ENCODE assay signal across 10 cellular contexts in genomic region chr1:27343639-27344025, GRCh38. TPM values are rescaled to one million over a fixed set of nuclear protein-coding genes. Genes with fewer than 3 reads are reported as not detected.
DNase-seq lines count a peak whose midpoint lies in the region; ATAC-seq and TF ChIP-seq lines count a peak whose summit lies in the region.
"Had no signal": no experiment of that assay in that cellular context is flagged by ENCODE, and none has a peak within 500 bp of the region (broad histone marks: within the 10 kb centered on the region; RNA-seq: fewer than 3 reads in every experiment).

No MANE protein-coding gene starts in this region.

- H3K4me3 Mint-ChIP-seq in T-helper 2 cell treated with Interferon-gamma antibody and Interleukin-4, amounts not matched to agents 5 μg/mL and 100 μg/mL, for 36 hours, result peak overlapping the region; percentile 85
- peak overlapping the region; percentile 86 to 94 (median 87) for H3K4me3 Mint-ChIP-seq in T-cell
- peak overlapping the region; percentile 92 for H3K4me3 Mint-ChIP-seq in stimulated activated effector memory CD8-positive, alpha-beta T cell treated with anti-CD3 and anti-CD28 coated beads, Interleukin-12 subunit alpha, Interleukin-12 subunit beta, amount 100 ng/mL, for 72 hours
- no peak overlapping the region for H3K4me3 Mint-ChIP-seq in chondrocyte (ENCODE audit: unreplicated experiment)

- H3K36me3 Mint-ChIP-seq in T-helper 2 cell treated with Interferon-gamma antibody and Interleukin-4, amounts not matched to agents 5 μg/mL and 100 μg/mL, for 36 hours (ENCODE audit: low read depth), result peaks cover 29% of the 10 kb centered on the region
- H3K36me3 Mint-ChIP-seq in T-cell (peaks cover 9% of the 10 kb centered on the region), chondrocyte (ENCODE audit: low read depth) (no peaks in the 10 kb centered on the region)
- H3K36me3 Mint-ChIP-seq in stimulated activated effector memory CD8-positive, alpha-beta T cell treated with anti-CD3 and anti-CD28 coated beads, Interleukin-12 subunit alpha, Interleukin-12 subunit beta, amount 100 ng/mL, for 72 hours, result peaks cover 42% of the 10 kb centered on the region

- peaks cover 40% of the 10 kb centered on the region for H3K4me1 Mint-ChIP-seq in T-helper 2 cell treated with Interferon-gamma antibody and Interleukin-4, amounts not matched to agents 5 μg/mL and 100 μg/mL, for 36 hours (ENCODE audit: low read depth)
- peaks cover 54 to 74% (median 62%) of the 10 kb centered on the region in 3 donors for H3K4me1 Mint-ChIP-seq in T-cell
- H3K4me1 Mint-ChIP-seq in stimulated activated effector memory CD8-positive, alpha-beta T cell treated with anti-CD3 and anti-CD28 coated beads, Interleukin-12 subunit alpha, Interleukin-12 subunit beta, amount 100 ng/mL, for 72 hours, result peaks cover 81% of the 10 kb centered on the region
- peaks cover 29% of the 10 kb centered on the region for H3K4me1 Mint-ChIP-seq in chondrocyte (ENCODE audit: low read depth)

- CTCF ChIA-PET in T-cell (lab: Charles Lee), result interaction anchor here in 1 of 2 donors (0.9 to 1.3 kb wide), 3 partner anchors 11 to 47 kb away, joined by 3 to 4 read pairs (median 3); no protein-coding TSS in a partner anchor

- DNase-seq in T-helper 2 cell treated with Interferon-gamma antibody and Interleukin-4, amounts not matched to agents 5 μg/mL and 100 μg/mL, for 36 hours (ENCODE audit: low spot score), result no peak
- DNase-seq in T-helper 2 cell (no peak), T-cell (no peak), epithelial cell of prostate (ENCODE audit: low read depth, low spot score) (no peak), chondrocyte (ENCODE audit: low spot score) (no peak), germinal center (ENCODE audit: low spot score) (no peak)
- DNase-seq in stimulated activated effector memory CD8-positive, alpha-beta T cell treated with anti-CD3 and anti-CD28 coated beads, Interleukin-12 subunit alpha, Interleukin-12 subunit beta, amount 100 ng/mL, for 72 hours (ENCODE audit: low spot score in 2 of 2), result no peak
- DNase-seq: adrenal gland, NCI-H2227 treated with DMSO at 0.1 percent for 48 hours had no signal

- H3K27ac Mint-ChIP-seq in T-helper 2 cell treated with Interferon-gamma antibody and Interleukin-4, amounts not matched to agents 5 μg/mL and 100 μg/mL, for 36 hours, result peak overlapping the region; percentile 86
- H3K27ac Mint-ChIP-seq in T-cell, result peak overlapping the region; percentile 88 to 94
- H3K27ac Mint-ChIP-seq in stimulated activated effector memory CD8-positive, alpha-beta T cell treated with anti-CD3 and anti-CD28 coated beads, Interleukin-12 subunit alpha, Interleukin-12 subunit beta, amount 100 ng/mL, for 72 hours, result peak overlapping the region; percentile 95
- H3K27ac Mint-ChIP-seq in chondrocyte (ENCODE audit: unreplicated experiment), result no peak overlapping the region

- ATAC-seq in T-cell (replicated peaks in 1 of 4) (peak in 1 of 4 experiments; percentile 7), HG03520 (IDR thresholded peaks at IDR 0.05; ENCODE audit: unreplicated experiment) (no peak)
- ATAC-seq in stimulated activated effector memory CD8-positive, alpha-beta T cell treated with anti-CD3 and anti-CD28 coated beads, Interleukin-12 subunit alpha, Interleukin-12 subunit beta, amount 100 ng/mL, for 72 hours, result no peak

- peak overlapping the region; percentile 94 for H3K27ac ChIP-seq in epithelial cell of prostate

- no peak for TF ChIP-seq CTCF in chondrocyte (IDR thresholded peaks at IDR 0.05)

- no peaks in the 10 kb centered on the region for H3K27me3 Mint-ChIP-seq in T-helper 2 cell treated with Interferon-gamma antibody and Interleukin-4, amounts not matched to agents 5 μg/mL and 100 μg/mL, for 36 hours (ENCODE audit: low read depth)
- H3K27me3 Mint-ChIP-seq in T-cell (no peaks in the 10 kb centered on the region), chondrocyte (ENCODE audit: low read depth) (no peaks in the 10 kb centered on the region)

- H3K9me3 Mint-ChIP-seq in T-helper 2 cell treated with Interferon-gamma antibody and Interleukin-4, amounts not matched to agents 5 μg/mL and 100 μg/mL, for 36 hours, result no peaks in the 10 kb centered on the region
- H3K9me3 Mint-ChIP-seq in T-cell (no peaks in the 10 kb centered on the region), chondrocyte (ENCODE audit: low read depth) (no peaks in the 10 kb centered on the region)
- no peaks in the 10 kb centered on the region for H3K9me3 Mint-ChIP-seq in stimulated activated effector memory CD8-positive, alpha-beta T cell treated with anti-CD3 and anti-CD28 coated beads, Interleukin-12 subunit alpha, Interleukin-12 subunit beta, amount 100 ng/mL, for 72 hours

- POLR2A ChIA-PET in T-cell (lab: Charles Lee), result interaction anchor here in 1 of 2 donors (1.0 kb wide), 1 partner anchor 17 kb away, joined by 3 read pairs; no protein-coding TSS in a partner anchor

RNA-seq across cellular contexts. Expression of gene SYTL1, which starts 1.8 kb away (rescaled TPM):
- total RNA-seq in T-cell, result 100 to 1,000 TPM; 169 to 240 (median 199) TPM
- 0.82 to 1.2 TPM (median 0.85 TPM) in 3 replicates for total RNA-seq in chondrocyte

RNA-seq across cellular contexts. Expression of gene TMEM222, which starts 21.7 kb away (rescaled TPM):
- total RNA-seq in T-cell, result 10 to 100 TPM; 25.2 to 48.8 (median 43.7) TPM
- total RNA-seq in chondrocyte, result 31.6 to 34.7 TPM (median 34.6 TPM) in 3 replicates

RNA-seq across cellular contexts. Expression of gene MAP3K6, which starts 23.1 kb away (rescaled TPM):
- total RNA-seq in T-cell (10 to 100 TPM in 3 of 5 donors, 1 to 10 TPM in 2; 7.0 to 31.1 (median 12.8) TPM), chondrocyte (42.0 to 54.0 TPM (median 50.3 TPM) in 3 replicates)

RNA-seq across cellular contexts. Expression of gene FCN3, which starts 31.0 kb away (rescaled TPM):
- total RNA-seq in T-cell (under 1 TPM in 3 of 5 donors, not detected in 2; 0.26 to 0.44 (median 0.38) TPM), chondrocyte (not detected in 3 replicates)

RNA-seq across cellular contexts. Expression of gene CD164L2, which starts 39.5 kb away (rescaled TPM):
- total RNA-seq in T-cell, result not detected
- not detected in 3 replicates for total RNA-seq in chondrocyte

Comparison
In these comparisons a context has a peak if more than half of its experiments do, and no peak if none do; other contexts are left out.
1. RNA of gene SYTL1, which starts 1.8 kb away (total RNA-seq): 169 to 240 TPM in T-cell; 0.82 to 1.2 TPM in chondrocyte; every median in the first group is over 10 times any median in the second.